In the genomic region with DNA sequence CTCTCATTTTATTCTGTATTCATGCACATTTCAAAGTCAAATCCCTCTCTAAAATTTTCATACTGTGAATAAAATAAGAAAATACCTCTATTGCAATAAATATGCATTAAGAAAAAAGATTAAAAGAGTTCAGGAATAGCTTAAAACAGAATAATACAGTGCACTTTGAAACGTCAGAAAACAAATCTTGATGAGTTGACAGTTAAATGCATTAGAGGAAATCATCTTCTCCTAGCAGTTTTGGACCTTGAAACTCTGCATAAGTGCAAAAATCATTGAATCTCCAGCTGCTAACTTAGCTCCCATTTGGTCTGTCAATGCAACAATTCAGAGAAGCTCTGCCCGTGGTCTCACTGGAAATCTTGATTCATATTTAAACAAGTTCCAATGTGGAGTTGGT, we compare ENCODE assay signal across 3 cellular contexts.
TF ChIP-seq lines count a peak whose summit lies in the region.

No MANE protein-coding gene starts in this region.

TF ChIP-seq in HepG2, 621 proteins besides CTCF, POLR2A, EP300 and RAD21 (continues in another document):
- TF ChIP-seq, protein P1, sequence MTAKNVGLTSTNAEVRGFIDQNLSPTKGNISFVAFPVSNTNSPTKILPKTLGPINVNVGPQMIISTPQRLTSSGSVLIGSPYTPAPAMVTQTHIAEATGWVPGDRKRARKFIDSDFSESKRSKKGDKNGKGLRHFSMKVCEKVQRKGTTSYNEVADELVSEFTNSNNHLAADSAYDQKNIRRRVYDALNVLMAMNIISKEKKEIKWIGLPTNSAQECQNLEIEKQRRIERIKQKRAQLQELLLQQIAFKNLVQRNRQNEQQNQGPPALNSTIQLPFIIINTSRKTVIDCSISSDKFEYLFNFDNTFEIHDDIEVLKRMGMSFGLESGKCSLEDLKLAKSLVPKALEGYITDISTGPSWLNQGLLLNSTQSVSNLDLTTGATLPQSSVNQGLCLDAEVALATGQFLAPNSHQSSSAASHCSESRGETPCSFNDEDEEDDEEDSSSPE (CRISPR knock-in tag; IDR thresholded peaks at IDR 0.05), result no peak
- TF ChIP-seq CHD2 (IDR thresholded peaks at IDR 0.05; ENCODE audit: low read depth, low read length) (no peak), TBP (CRISPR knock-in tag; IDR thresholded peaks at IDR 0.05) (no peak), ZNF562 (CRISPR knock-in tag; IDR thresholded peaks at IDR 0.05; ENCODE audit: borderline replicate concordance) (no peak), MAFK (conservative IDR thresholded peaks at IDR 0.05 in 1 of 2, IDR thresholded peaks at IDR 0.05 in 1 of 2; ENCODE audit: low read length in 2 of 2) (peak in 1 of 2 experiments; percentile 53; a peak in 3 of 4 replicates), ATRX (CRISPR knock-in tag; IDR thresholded peaks at IDR 0.05; ENCODE audit: borderline replicate concordance) (no peak), YEATS4 (CRISPR knock-in tag; IDR thresholded peaks at IDR 0.05; ENCODE audit: borderline replicate concordance) (no peak), EEA1 (CRISPR knock-in tag; IDR thresholded peaks at IDR 0.05; ENCODE audit: borderline replicate concordance) (no peak), MAFF (IDR thresholded peaks at IDR 0.05; ENCODE audit: low read depth, low read length) (peak; percentile 27; the same call in 1 of the 2 replicates), ZKSCAN8 (CRISPR knock-in tag; IDR thresholded peaks at IDR 0.05; ENCODE audit: borderline replicate concordance) (no peak), ZEB1 (IDR thresholded peaks at IDR 0.05; ENCODE audit: insufficient replicate concordance, low read depth) (no peak)
- TF ChIP-seq, protein P2, sequence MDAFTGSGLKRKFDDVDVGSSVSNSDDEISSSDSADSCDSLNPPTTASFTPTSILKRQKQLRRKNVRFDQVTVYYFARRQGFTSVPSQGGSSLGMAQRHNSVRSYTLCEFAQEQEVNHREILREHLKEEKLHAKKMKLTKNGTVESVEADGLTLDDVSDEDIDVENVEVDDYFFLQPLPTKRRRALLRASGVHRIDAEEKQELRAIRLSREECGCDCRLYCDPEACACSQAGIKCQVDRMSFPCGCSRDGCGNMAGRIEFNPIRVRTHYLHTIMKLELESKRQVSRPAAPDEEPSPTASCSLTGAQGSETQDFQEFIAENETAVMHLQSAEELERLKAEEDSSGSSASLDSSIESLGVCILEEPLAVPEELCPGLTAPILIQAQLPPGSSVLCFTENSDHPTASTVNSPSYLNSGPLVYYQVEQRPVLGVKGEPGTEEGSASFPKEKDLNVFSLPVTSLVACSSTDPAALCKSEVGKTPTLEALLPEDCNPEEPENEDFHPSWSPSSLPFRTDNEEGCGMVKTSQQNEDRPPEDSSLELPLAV (CRISPR knock-in tag; conservative IDR thresholded peaks at IDR 0.05; ENCODE audit: low read depth), result no peak
- TF ChIP-seq, protein P3, sequence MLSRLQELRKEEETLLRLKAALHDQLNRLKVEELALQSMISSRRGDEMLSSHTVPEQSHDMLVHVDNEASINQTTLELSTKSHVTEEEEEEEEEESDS (CRISPR knock-in tag; IDR thresholded peaks at IDR 0.05; ENCODE audit: borderline replicate concordance), result no peak
- TF ChIP-seq, protein P4, sequence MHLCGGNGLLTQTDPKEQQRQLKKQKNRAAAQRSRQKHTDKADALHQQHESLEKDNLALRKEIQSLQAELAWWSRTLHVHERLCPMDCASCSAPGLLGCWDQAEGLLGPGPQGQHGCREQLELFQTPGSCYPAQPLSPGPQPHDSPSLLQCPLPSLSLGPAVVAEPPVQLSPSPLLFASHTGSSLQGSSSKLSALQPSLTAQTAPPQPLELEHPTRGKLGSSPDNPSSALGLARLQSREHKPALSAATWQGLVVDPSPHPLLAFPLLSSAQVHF (CRISPR knock-in tag; IDR thresholded peaks at IDR 0.05), result no peak

TF ChIP-seq in A549, 52 proteins besides CTCF, POLR2A, EP300 and RAD21:
- TF ChIP-seq, protein P5, sequence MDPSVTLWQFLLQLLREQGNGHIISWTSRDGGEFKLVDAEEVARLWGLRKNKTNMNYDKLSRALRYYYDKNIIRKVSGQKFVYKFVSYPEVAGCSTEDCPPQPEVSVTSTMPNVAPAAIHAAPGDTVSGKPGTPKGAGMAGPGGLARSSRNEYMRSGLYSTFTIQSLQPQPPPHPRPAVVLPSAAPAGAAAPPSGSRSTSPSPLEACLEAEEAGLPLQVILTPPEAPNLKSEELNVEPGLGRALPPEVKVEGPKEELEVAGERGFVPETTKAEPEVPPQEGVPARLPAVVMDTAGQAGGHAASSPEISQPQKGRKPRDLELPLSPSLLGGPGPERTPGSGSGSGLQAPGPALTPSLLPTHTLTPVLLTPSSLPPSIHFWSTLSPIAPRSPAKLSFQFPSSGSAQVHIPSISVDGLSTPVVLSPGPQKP (IDR thresholded peaks at IDR 0.05; ENCODE audit: low read depth, low read length), result no peak
- TF ChIP-seq MAFK (IDR thresholded peaks at IDR 0.05; ENCODE audit: partially characterized antibody) (peak; percentile 41), ZSCAN20 (CRISPR knock-in tag; IDR thresholded peaks at IDR 0.05) (no peak), POLR2AphosphoS2 (conservative IDR thresholded peaks at IDR 0.05; ENCODE audit: low read length) (no peak)
- TF ChIP-seq, protein P6, sequence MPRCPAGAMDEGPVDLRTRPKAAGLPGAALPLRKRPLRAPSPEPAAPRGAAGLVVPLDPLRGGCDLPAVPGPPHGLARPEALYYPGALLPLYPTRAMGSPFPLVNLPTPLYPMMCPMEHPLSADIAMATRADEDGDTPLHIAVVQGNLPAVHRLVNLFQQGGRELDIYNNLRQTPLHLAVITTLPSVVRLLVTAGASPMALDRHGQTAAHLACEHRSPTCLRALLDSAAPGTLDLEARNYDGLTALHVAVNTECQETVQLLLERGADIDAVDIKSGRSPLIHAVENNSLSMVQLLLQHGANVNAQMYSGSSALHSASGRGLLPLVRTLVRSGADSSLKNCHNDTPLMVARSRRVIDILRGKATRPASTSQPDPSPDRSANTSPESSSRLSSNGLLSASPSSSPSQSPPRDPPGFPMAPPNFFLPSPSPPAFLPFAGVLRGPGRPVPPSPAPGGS (IDR thresholded peaks at IDR 0.05), result no peak

TF ChIP-seq in K562, 482 proteins besides CTCF, POLR2A, EP300 and RAD21:
- TF ChIP-seq ZNF316 (IDR thresholded peaks at IDR 0.05) (peak; percentile 56), C11orf30 (IDR thresholded peaks at IDR 0.05; ENCODE audit: low read depth) (peak; percentile 31; the same call in 1 of the 2 replicates), ZNF57 (CRISPR knock-in tag; IDR thresholded peaks at IDR 0.05) (no peak), NCOR1 (IDR thresholded peaks at IDR 0.05) (no peak)
